20 cellular contexts compared by ENCODE assay signal in genomic region chr15:61216519-61216918, GRCh38. TPM values are rescaled to one million over a fixed set of nuclear protein-coding genes. Genes with fewer than 3 reads are reported as not detected.
DNase-seq lines count a peak whose midpoint lies in the region; ATAC-seq and TF ChIP-seq lines count a peak whose summit lies in the region.
"Had no signal": no experiment of that assay in that cellular context is flagged by ENCODE, and none has a peak within 500 bp of the region (broad histone marks: within the 10 kb centered on the region; RNA-seq: fewer than 3 reads in every experiment).

No MANE protein-coding gene starts in this region.

- CTCF ChIA-PET in PC-3 (lab: Charles Lee) = no interaction called here

- no peaks in the 10 kb centered on the region for H3K36me3 Mint-ChIP-seq in neural progenitor cell
- H3K36me3 Mint-ChIP-seq: IgD-negative memory B cell had no signal

- H3K27ac ChIP-seq in PC-3 (ENCODE audit: low read length) (no peak overlapping the region), esophagus squamous epithelium (no peak overlapping the region), neural progenitor cell (no peak overlapping the region)
- H3K27ac ChIP-seq: colonic mucosa, neutrophil, uterus had no signal

- no peaks in the 10 kb centered on the region for H3K9me2 ChIP-seq in PC-3 (replicated peaks; ENCODE audit: low read length)

- H3K27ac Mint-ChIP-seq in neural progenitor cell = peak overlapping the region; percentile 5
- H3K27ac Mint-ChIP-seq: activated CD4-positive, alpha-beta memory T cell treated with anti-CD3 and anti-CD28 coated beads, Interleukin-2, amount 10 ng/mL, durations not matched to agents 7 days and 5 days; B cell; IgD-negative memory B cell had no signal

- H3K79me2 ChIP-seq in PC-3 (ENCODE audit: low read length) (no peaks in the 10 kb centered on the region), neural progenitor cell (ENCODE audit: low read depth) (no peaks in the 10 kb centered on the region)

- no peak overlapping the region for H3K4me3 Mint-ChIP-seq in neural progenitor cell
- H3K4me3 Mint-ChIP-seq: activated CD4-positive, alpha-beta memory T cell treated with anti-CD3 and anti-CD28 coated beads, Interleukin-2, amount 10 ng/mL, durations not matched to agents 7 days and 5 days; B cell; IgD-negative memory B cell had no signal

- no peak for TF ChIP-seq POLR2A in esophagus squamous epithelium (IDR thresholded peaks at IDR 0.05)

- no TSS peak for BruUV-seq in PC-3 (replicated peaks; lab: Mats Ljungman, UMichigan)

- H3K9me3 ChIP-seq in PC-3 (ENCODE audit: low read length) (no peaks in the 10 kb centered on the region), esophagus squamous epithelium (no peaks in the 10 kb centered on the region), neural progenitor cell (ENCODE audit: low read depth) (no peaks in the 10 kb centered on the region)
- H3K9me3 ChIP-seq: colonic mucosa, mucosa of descending colon, neutrophil, uterus had no signal

- H3K9me3 Mint-ChIP-seq in neural progenitor cell = no peaks in the 10 kb centered on the region
- H3K9me3 Mint-ChIP-seq: activated CD4-positive, alpha-beta memory T cell treated with anti-CD3 and anti-CD28 coated beads, Interleukin-2, amount 10 ng/mL, durations not matched to agents 7 days and 5 days; IgD-negative memory B cell had no signal

- H2AFZ ChIP-seq in PC-3 (ENCODE audit: low read length) = no peak overlapping the region
- no peak overlapping the region for H2AFZ ChIP-seq in neural progenitor cell (replicated peaks)

- WGBS in esophagus squamous epithelium, 2 donors = 43 to 67% methylated on average over 2 of the region's 2 CpGs

- TF ChIP-seq CTCF in PC-3 (conservative IDR thresholded peaks at IDR 0.05; ENCODE audit: low read depth, low read length) (peak; percentile 32; the same call in 1 of the 2 replicates), esophagus squamous epithelium (IDR thresholded peaks at IDR 0.05) (peak in 4 of 6 experiments; percentile 4 to 22 (median 12)), neural progenitor cell (IDR thresholded peaks at IDR 0.05) (peak; percentile 57)

- no peak for ATAC-seq in PC-3
- ATAC-seq in HG03196 (IDR thresholded peaks at IDR 0.05; ENCODE audit: unreplicated experiment) = no peak
- ATAC-seq in GM18870 (IDR thresholded peaks at IDR 0.05; ENCODE audit: unreplicated experiment) = no peak
- ATAC-seq: left colon, mucosa of descending colon had no signal

- H3K27me3 ChIP-seq in PC-3 (ENCODE audit: low read length) (peaks cover 9% of the 10 kb centered on the region; the same call in 1 of the 2 replicates), esophagus squamous epithelium (no peaks in the 10 kb centered on the region), neural progenitor cell (no peaks in the 10 kb centered on the region)
- H3K27me3 ChIP-seq: colonic mucosa, uterus had no signal

- H3K4me1 ChIP-seq in PC-3 (ENCODE audit: insufficient read depth, low read length) (no peaks in the 10 kb centered on the region), esophagus squamous epithelium (no peaks in the 10 kb centered on the region), neural progenitor cell (no peaks in the 10 kb centered on the region)
- H3K4me1 ChIP-seq: colonic mucosa, uterus had no signal

- H4K20me1 ChIP-seq in PC-3 (ENCODE audit: low read length) (no peaks in the 10 kb centered on the region), neural progenitor cell (ENCODE audit: low read depth) (peaks cover 7% of the 10 kb centered on the region)

- H3K27me3 Mint-ChIP-seq in neural progenitor cell (ENCODE audit: insufficient read depth, low read depth) = peaks cover 2% of the 10 kb centered on the region

- H3K36me3 ChIP-seq in PC-3 (ENCODE audit: low read depth, low read length) = no peaks in the 10 kb centered on the region
- H3K36me3 ChIP-seq in esophagus squamous epithelium = no peaks in the 10 kb centered on the region
- no peaks in the 10 kb centered on the region for H3K36me3 ChIP-seq in neural progenitor cell
- H3K36me3 ChIP-seq: colonic mucosa, neutrophil, uterus had no signal

- peak; percentile 13 for DNase-seq in NCI-H2107 treated with DMSO at 0.1 percent for 48 hours (lab: John Stamatoyannopoulos, UW; ENCODE audit: unreplicated experiment)
- no peak for DNase-seq in NCI-H2107 (lab: John Stamatoyannopoulos, UW)
- no peak for DNase-seq in PC-3
- DNase-seq in esophagus squamous epithelium (lab: John Stamatoyannopoulos, UW) = no peak
- peak; percentile 43 for DNase-seq in neural progenitor cell (ENCODE audit: low spot score)
- DNase-seq in activated CD4-positive, alpha-beta T cell treated with anti-CD3 and anti-CD28 coated beads, Interleukin-2, amount 50 U/mL, for 1 hour = no peak
- DNase-seq: activated CD4-positive, alpha-beta memory T cell treated with anti-CD3 and anti-CD28 coated beads, Interleukin-2, amount 10 ng/mL, durations not matched to agents 7 days and 5 days; activated naive CD4-positive, alpha-beta T cell treated with anti-CD3 and anti-CD28 coated beads, Interleukin-2, amount 50 U/mL, for 16 hours; activated T-cell treated with anti-CD3 and anti-CD28 coated beads, Interleukin-2, amount 50 U/mL, for 48 hours; colonic mucosa; GOT3; left colon; mucosa of descending colon; NCI-H2029; uterus had no signal

- intact Hi-C loops in PC-3 (cut with micrococcal nuclease) (no loop called here), esophagus squamous epithelium (cut with DNase I) (no loop called here)

- H3F3A ChIP-seq in PC-3 (ENCODE audit: low read length, unreplicated experiment) = no peaks in the 10 kb centered on the region
- no peaks in the 10 kb centered on the region for H3F3A ChIP-seq in neural progenitor cell (ENCODE audit: low read depth)

- H3K9ac ChIP-seq in PC-3 (ENCODE audit: low read length) = no peak overlapping the region
- no peak overlapping the region for H3K9ac ChIP-seq in neural progenitor cell

- H3K4me1 Mint-ChIP-seq in neural progenitor cell = peaks cover 8% of the 10 kb centered on the region
- H3K4me1 Mint-ChIP-seq: activated CD4-positive, alpha-beta memory T cell treated with anti-CD3 and anti-CD28 coated beads, Interleukin-2, amount 10 ng/mL, durations not matched to agents 7 days and 5 days; B cell; IgD-negative memory B cell had no signal

- H3K4me2 ChIP-seq in PC-3 (ENCODE audit: low read length) = no peak overlapping the region
- no peak overlapping the region for H3K4me2 ChIP-seq in neural progenitor cell

- POLR2A ChIA-PET in PC-3 (lab: Charles Lee; ENCODE audit: unreplicated experiment) = no interaction called here

- H3K4me3 ChIP-seq in PC-3 (ENCODE audit: low read length) (no peak overlapping the region), esophagus squamous epithelium (no peak overlapping the region), neural progenitor cell (no peak overlapping the region)
- H3K4me3 ChIP-seq: colonic mucosa, mucosa of descending colon, uterus had no signal

RNA-seq across cellular contexts. Expression of gene RORA, which starts 12.6 kb away (rescaled TPM):
- 0.06 and 0.07 TPM in 2 replicates for total RNA-seq in PC-3 (2014; rRNA removed)
- 10 to 100 TPM; 22.1 to 56.6 (median 36.0) TPM for total RNA-seq in esophagus squamous epithelium
- total RNA-seq in neural progenitor cell (ENCODE audit: low replicate concordance) = 12.5 and 13.8 TPM in 2 replicates

Comparison
In these comparisons a context has a peak if more than half of its experiments do, and no peak if none do; other contexts are left out.
1. DNase-seq: peak in NCI-H2107 treated with DMSO at 0.1 percent for 48 hours (single experiment) and neural progenitor cell (single experiment); none in NCI-H2107 (single experiment), PC-3 (single experiment), esophagus squamous epithelium (single experiment) and activated CD4-positive, alpha-beta T cell treated with anti-CD3 and anti-CD28 coated beads, Interleukin-2, amount 50 U/mL, for 1 hour (single experiment).
2. RNA of gene RORA, which starts 12.6 kb away (total RNA-seq): 22.1 to 56.6 TPM in esophagus squamous epithelium and 12.5 to 13.8 TPM in neural progenitor cell; 0.06 to 0.07 TPM in PC-3; every median in the first group is over 10 times any median in the second.
3. Peak in every context shown above with its lines, with median percentiles within 50 percentile points of each other: CTCF ChIP-seq.